Comparison of ENCODE assay signal across 22 cellular contexts in the genomic region with DNA sequence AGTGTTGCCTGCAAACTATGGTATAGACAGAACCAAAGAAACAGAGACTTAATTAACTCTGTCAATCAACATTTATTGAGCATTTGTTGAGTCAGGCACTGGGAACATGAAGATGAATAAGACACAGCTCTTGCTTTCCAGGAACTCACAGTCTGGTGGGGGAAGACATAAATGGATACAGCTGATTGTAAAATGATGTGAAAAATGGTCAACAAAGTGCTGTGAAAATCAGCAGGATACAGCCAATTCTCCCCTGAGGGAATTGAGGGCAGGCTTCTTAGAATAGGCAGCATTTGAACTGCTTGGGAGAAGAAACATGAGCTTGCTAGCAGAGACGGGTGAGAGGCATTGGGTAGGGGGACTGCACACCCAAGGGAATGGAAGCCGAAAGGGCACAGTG.
"Had no signal": no experiment of that assay in that cellular context is flagged by ENCODE, and none has a peak within 500 bp of the region (broad histone marks: within the 10 kb centered on the region; RNA-seq: fewer than 3 reads in every experiment).

No MANE protein-coding gene starts in this region.

- H3K4me3 ChIP-seq: esophagus muscularis mucosa, gastroesophageal sphincter, heart left ventricle, sigmoid colon, suprapubic skin, transverse colon, vagina had no signal

- ATAC-seq: activated naive CD8-positive, alpha-beta T cell treated with anti-CD3 and anti-CD28 coated beads, Interleukin-2, amount 50 U/mL, for 24 hours; activated T-cell treated with anti-CD3 and anti-CD28 coated beads, Interleukin-2, amount 50 U/mL, for 4 hours; heart left ventricle; left lobe of liver; T-cell had no signal

- H3K4me1 ChIP-seq: heart left ventricle, sigmoid colon, suprapubic skin, transverse colon, vagina had no signal

- H3K9me3 ChIP-seq: esophagus muscularis mucosa, gastroesophageal sphincter, heart left ventricle, sigmoid colon, suprapubic skin, transverse colon, vagina had no signal

- DNase-seq: activated CD4-positive, alpha-beta T cell treated with anti-CD3 and anti-CD28 coated beads, Interleukin-2, amount 50 U/mL, for 1 hour; activated CD8-positive, alpha-beta memory T cell treated with anti-CD3 and anti-CD28 coated beads, Interleukin-2, amount 50 U/mL, for 4 hours; activated naive CD4-positive, alpha-beta T cell treated with anti-CD3 and anti-CD28 coated beads for 36 hours; activated naive CD8-positive, alpha-beta T cell treated with anti-CD3 and anti-CD28 coated beads, Interleukin-2, amount 50 U/mL, for 24 hours; activated T-cell treated with anti-CD3 and anti-CD28 coated beads, Interleukin-2, amount 50 U/mL, for 4 hours; anterior cingulate cortex; brain microvascular endothelial cell; central memory CD4-positive, alpha-beta T cell; effector CD8-positive, alpha-beta T cell; heart left ventricle; kidney; midbrain; nucleus accumbens; posterior cingulate gyrus; sigmoid colon; T-cell; transverse colon had no signal

- H3K27me3 ChIP-seq: brain microvascular endothelial cell, esophagus muscularis mucosa, gastroesophageal sphincter, heart left ventricle, sigmoid colon, suprapubic skin, transverse colon, vagina had no signal

- FAIRE-seq: kidney had no signal

- H3K27ac ChIP-seq: brain microvascular endothelial cell, esophagus muscularis mucosa, gastroesophageal sphincter, heart left ventricle, sigmoid colon, suprapubic skin, transverse colon, vagina had no signal

- H3K36me3 ChIP-seq: brain microvascular endothelial cell, esophagus muscularis mucosa, gastroesophageal sphincter, heart left ventricle, sigmoid colon, suprapubic skin, transverse colon, vagina had no signal
